11 cellular contexts compared by ENCODE assay signal in the genomic region with DNA sequence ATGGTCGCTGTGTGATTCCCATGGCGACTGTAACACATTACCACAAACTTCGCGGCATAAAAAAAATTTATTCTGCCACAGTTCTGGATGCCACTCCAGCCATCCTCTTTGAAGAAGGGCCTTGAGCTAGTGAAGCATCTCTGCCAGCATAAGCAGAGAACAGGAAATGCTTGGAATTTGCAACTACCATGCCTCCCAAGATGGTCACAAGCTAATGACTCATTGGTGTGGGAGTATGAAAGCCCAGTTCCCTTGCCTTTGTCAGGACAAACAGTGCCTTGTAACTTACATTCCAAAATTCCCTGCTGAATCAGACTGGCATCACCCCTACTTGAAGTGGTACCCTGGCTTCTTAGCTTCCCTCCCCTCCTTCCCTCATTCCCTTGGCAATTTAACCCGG.
A peak's percentile ranks its signal among the peaks of the same experiment; 100 is the strongest.
DNase-seq lines count a peak whose midpoint lies in the region; ATAC-seq and TF ChIP-seq lines count a peak whose summit lies in the region.
"Had no signal": no experiment of that assay in that cellular context is flagged by ENCODE, and none has a peak within 500 bp of the region (broad histone marks: within the 10 kb centered on the region; RNA-seq: fewer than 3 reads in every experiment).

No MANE protein-coding gene starts in this region.

- no peaks in the 10 kb centered on the region for H3K36me3 ChIP-seq in Panc1 (ENCODE audit: control insufficient read depth, insufficient read depth, low read length)

- DNase-seq in Caki2 (ENCODE audit: low read depth) = peak; percentile 76
- DNase-seq in Panc1 (ENCODE audit: low read depth, low spot score) = peak; percentile 33
- DNase-seq in epithelial cell of prostate (ENCODE audit: low read depth, low spot score) = peak; percentile 66
- no peak for DNase-seq in omental fat pad (ENCODE audit: low spot score)
- DNase-seq in left lobe of liver (ENCODE audit: low spot score) = no peak
- no peak for DNase-seq in NCI-H2107 (lab: John Stamatoyannopoulos, UW)
- DNase-seq: activated CD4-positive, CD25-positive, alpha-beta regulatory T cell treated with anti-CD3 and anti-CD28 coated beads, Interleukin-2, amount 50 U/mL, for 72 hours; DMS79 had no signal

- H3K9me3 ChIP-seq in Panc1 (ENCODE audit: control insufficient read depth, insufficient read depth, low read depth, low read length) = no peaks in the 10 kb centered on the region

- ATAC-seq in Panc1 = peak; percentile 88
- peak; percentile 75 for ATAC-seq in omental fat pad (ENCODE audit: low FRiP score)
- no peak for ATAC-seq in left lobe of liver
- no peak for ATAC-seq in GM19023 (IDR thresholded peaks at IDR 0.05; ENCODE audit: unreplicated experiment)
- ATAC-seq in HG02840 (IDR thresholded peaks at IDR 0.05; ENCODE audit: low FRiP score, unreplicated experiment) = no peak

- H3K4me1 ChIP-seq in Panc1 (ENCODE audit: control insufficient read depth, insufficient read depth, low read length) = no peaks in the 10 kb centered on the region

- H3K27me3 ChIP-seq in Panc1 (ENCODE audit: control insufficient read depth, insufficient read depth, low read length) = no peaks in the 10 kb centered on the region
- H3K27me3 ChIP-seq: hepatocyte had no signal

- H3K27ac ChIP-seq in Panc1 (ENCODE audit: low read length) = no peak overlapping the region; the same call in 1 of the 2 replicates
- peak overlapping the region; percentile 19 for H3K27ac ChIP-seq in epithelial cell of prostate
- H3K27ac ChIP-seq: hepatocyte had no signal

- BruUV-seq in Panc1 (replicated peaks; lab: Mats Ljungman, UMichigan) = no TSS peak

- intact Hi-C loops in Panc1 (cut with micrococcal nuclease; ENCODE audit: unreplicated experiment) = no loop called here

- CTCF ChIA-PET in Panc1 (lab: Charles Lee) = interaction anchor here (0.7 kb wide), 1 partner anchor 91 kb away, joined by 4 read pairs; no protein-coding TSS in a partner anchor

- in situ Hi-C loops in Caki2 (cut with HindIII; ENCODE audit: low pct_unique_long_range_greater_than_20kb, low sequenced_read_pairs) = no loop called here
- in situ Hi-C loops in Panc1 (cut with HindIII; ENCODE audit: low pct_unique_long_range_greater_than_20kb, low sequenced_read_pairs) = no loop called here

- POLR2A ChIA-PET in Panc1 (lab: Charles Lee) = no interaction called here

- no peak overlapping the region for H3K4me3 ChIP-seq in Panc1 (ENCODE audit: low read depth in 2 of 2, low read length in 2 of 2)
- H3K4me3 ChIP-seq: hepatocyte had no signal

- TF ChIP-seq CTCF in Panc1 (IDR thresholded peaks at IDR 0.05) = no peak
- no peak for TF ChIP-seq CTCF in omental fat pad (IDR thresholded peaks at IDR 0.05)

Comparison
In these comparisons a context has a peak if more than half of its experiments do, and no peak if none do; other contexts are left out.
1. DNase-seq: peak in Caki2 (single experiment), Panc1 (single experiment) and epithelial cell of prostate (single experiment); none in omental fat pad (single experiment), left lobe of liver (single experiment) and NCI-H2107 (single experiment).
2. ATAC-seq: peak in Panc1 (single experiment) and omental fat pad (single experiment); none in left lobe of liver (single experiment), GM19023 (single experiment) and HG02840 (single experiment).